ENCODE assay signal across 8 cellular contexts in the genomic region with DNA sequence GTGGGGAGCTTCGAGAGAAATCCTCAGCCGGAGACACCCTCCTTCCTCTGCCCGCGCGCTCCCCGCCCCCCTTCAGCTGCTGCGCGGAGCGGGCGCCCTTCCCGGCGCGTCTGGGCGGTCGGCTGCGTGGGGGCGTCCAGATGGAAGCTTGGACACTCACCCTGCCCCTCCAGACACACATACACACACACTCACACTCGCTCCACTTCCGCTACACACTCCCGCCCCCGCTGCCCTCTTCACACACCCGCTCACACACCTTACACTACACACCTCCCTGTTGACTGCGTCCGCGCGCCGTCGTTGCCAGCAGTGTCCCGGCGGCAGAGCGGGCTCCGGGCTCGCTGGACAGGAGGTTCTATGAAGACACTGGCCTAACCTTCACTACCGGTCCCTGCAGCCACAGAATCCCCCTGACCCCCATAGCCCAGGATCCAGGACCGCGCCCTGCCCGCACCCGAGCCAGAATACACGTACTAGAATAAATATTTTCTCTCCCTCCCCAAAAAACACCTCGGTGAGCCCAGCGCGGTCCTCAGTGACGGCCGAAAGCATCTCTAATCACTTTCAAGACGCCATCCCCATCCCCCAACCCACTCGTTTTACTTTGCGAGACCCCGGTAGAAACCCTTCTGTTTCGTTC. TPM values are rescaled to one million over a fixed set of nuclear protein-coding genes. Genes with fewer than 3 reads are reported as not detected.
DNase-seq lines count a peak whose midpoint lies in the region; ATAC-seq and TF ChIP-seq lines count a peak whose summit lies in the region.

No MANE protein-coding gene starts in this region.

- H3K27me3 ChIP-seq in RWPE2 (ENCODE audit: insufficient read depth, poor library complexity, severe bottlenecking) = peaks cover 53% of the 10 kb centered on the region
- peaks cover 8% of the 10 kb centered on the region for H3K27me3 ChIP-seq in ascending aorta
- H3K27me3 ChIP-seq in iPS DF 6.9 (ENCODE audit: control insufficient read depth, insufficient read depth, low read length) = peaks cover 32% of the 10 kb centered on the region

- peaks cover 9% of the 10 kb centered on the region for H3K4me1 ChIP-seq in RWPE2 (ENCODE audit: insufficient read depth, poor library complexity, severe bottlenecking)
- H3K4me1 ChIP-seq in ascending aorta = peaks cover 22 to 32% of the 10 kb centered on the region in 2 donors
- H3K4me1 ChIP-seq in iPS DF 6.9 (ENCODE audit: control insufficient read depth, insufficient read depth, low read length) = peaks cover 2% of the 10 kb centered on the region

- H3K27ac ChIP-seq in RWPE2 (ENCODE audit: poor library complexity, severe bottlenecking) = peak overlapping the region; percentile 3
- H3K27ac ChIP-seq in ascending aorta = peak overlapping the region; percentile 86 to 89
- no peak overlapping the region for H3K27ac ChIP-seq in iPS DF 6.9 (ENCODE audit: low read length)
- H3K27ac ChIP-seq in skin epidermis = peak overlapping the region; percentile 23 to 95 (median 86)

- peak; percentile 22 for ATAC-seq in HG02798 (IDR thresholded peaks at IDR 0.05; ENCODE audit: poor library complexity, unreplicated experiment)
- peak; percentile 12; the same call in 1 of the 3 replicates for ATAC-seq in RWPE2 (ENCODE audit: low read depth)

- TF ChIP-seq CTCF in GM12875 (IDR thresholded peaks at IDR 0.05; ENCODE audit: borderline replicate concordance, insufficient read depth, low read depth, low read length) (no peak), RWPE2 (IDR thresholded peaks at IDR 0.05; ENCODE audit: poor library complexity, severe bottlenecking) (no peak), ascending aorta (IDR thresholded peaks at IDR 0.05) (no peak)

- H3K4me3 ChIP-seq in GM12875 (ENCODE audit: low read depth, low read length) = peak overlapping the region; percentile 72
- H3K4me3 ChIP-seq in RWPE2 (ENCODE audit: severe bottlenecking) = peak overlapping the region; percentile 75
- peak overlapping the region; percentile 86 to 88 for H3K4me3 ChIP-seq in ascending aorta
- H3K4me3 ChIP-seq in iPS DF 6.9 (ENCODE audit: low read length) = peak overlapping the region; percentile 88; the same call in 1 of the 2 replicates
- H3K4me3 ChIP-seq in skin epidermis = peak overlapping the region; percentile 69 to 87 (median 74)

- DNase-seq in RWPE2 (ENCODE audit: low spot score) (peak; percentile 69), ascending aorta (ENCODE audit: low spot score in 2 of 2) (peak in 1 of 2 donors; percentile 81), iPS DF 6.9 (ENCODE audit: low read depth, low spot score) (no peak), NOMO-1 (lab: John Stamatoyannopoulos, UW; ENCODE audit: unreplicated experiment in 2 of 2) (no peak), NCI-H1092 treated with DMSO at 0.1 percent for 48 hours (lab: John Stamatoyannopoulos, UW) (no peak)

- no peaks in the 10 kb centered on the region for H3K36me3 ChIP-seq in RWPE2 (ENCODE audit: low read depth)
- H3K36me3 ChIP-seq in ascending aorta = no peaks in the 10 kb centered on the region
- H3K36me3 ChIP-seq in iPS DF 6.9 (ENCODE audit: control insufficient read depth, insufficient read depth, low read length) = no peaks in the 10 kb centered on the region

- no CpG with 5 or more reads among the region's 49 CpGs for WGBS in iPS DF 6.9 (ENCODE audit: insufficient coverage, insufficient read length)

- H3K9me3 ChIP-seq in RWPE2 (ENCODE audit: severe bottlenecking) (no peaks in the 10 kb centered on the region), ascending aorta (no peaks in the 10 kb centered on the region), iPS DF 6.9 (ENCODE audit: control insufficient read depth, insufficient read depth, low read length) (no peaks in the 10 kb centered on the region)

- intact Hi-C loops in ascending aorta (cut with DNase I) = loop anchor here (2.0 to 10.0 kb wide), 11 partner anchors 222 to 1872 kb away; a partner anchor contains a TSS

RNA-seq across cellular contexts. Expression of a gene that starts 1.1 kb away (rescaled TPM):
- total RNA-seq in ascending aorta = 11.9 TPM

RNA-seq across cellular contexts. Expression of a gene that starts 12.7 kb away (rescaled TPM):
- 22.1 TPM for total RNA-seq in ascending aorta
